15 cellular contexts compared by ENCODE assay signal in genomic region chr4:10977534-10977933, GRCh38.
A peak's percentile ranks its signal among the peaks of the same experiment; 100 is the strongest.
DNase-seq lines count a peak whose midpoint lies in the region; ATAC-seq, FAIRE-seq and TF ChIP-seq lines count a peak whose summit lies in the region.
"Had no signal": no experiment of that assay in that cellular context is flagged by ENCODE, and none has a peak within 500 bp of the region (broad histone marks: within the 10 kb centered on the region; RNA-seq: fewer than 3 reads in every experiment).

No MANE protein-coding gene starts in this region.

- H3K4me3 ChIP-seq in mesendoderm (ENCODE audit: low read length) (no peak overlapping the region), right atrium auricular region (no peak overlapping the region)
- H3K4me3 ChIP-seq: GM23248, psoas muscle had no signal

- ATAC-seq in GM18909 (IDR thresholded peaks at IDR 0.05; ENCODE audit: poor library complexity, unreplicated experiment) (peak; percentile 91), GM21825 (IDR thresholded peaks at IDR 0.05; ENCODE audit: unreplicated experiment) (peak; percentile 93), HG03378 (IDR thresholded peaks at IDR 0.05; ENCODE audit: unreplicated experiment) (peak; percentile 87)
- ATAC-seq: psoas muscle had no signal

- H3K18ac ChIP-seq in mesendoderm (ENCODE audit: low read length): no peak overlapping the region

- H2AK5ac ChIP-seq in mesendoderm (ENCODE audit: low read length): no peak overlapping the region

- H3K23ac ChIP-seq in mesendoderm (ENCODE audit: low read length): no peak overlapping the region

- H3K56ac ChIP-seq in mesendoderm (ENCODE audit: low read length): no peak overlapping the region

- H3K27me3 ChIP-seq in mesendoderm (ENCODE audit: insufficient read depth, low read length, poor library complexity) (no peaks in the 10 kb centered on the region), right atrium auricular region (no peaks in the 10 kb centered on the region)

- no peaks in the 10 kb centered on the region for H3K9me3 ChIP-seq in right atrium auricular region
- H3K9me3 ChIP-seq: psoas muscle had no signal

- H3K4me1 ChIP-seq in mesendoderm (ENCODE audit: control insufficient read depth, low read depth, low read length): no peaks in the 10 kb centered on the region
- H3K4me1 ChIP-seq in right atrium auricular region: no peaks in the 10 kb centered on the region
- H3K4me1 ChIP-seq: psoas muscle had no signal

- H3K4ac ChIP-seq in mesendoderm (ENCODE audit: low read depth, low read length): no peak overlapping the region

- H3K36me3 ChIP-seq in mesendoderm (ENCODE audit: control insufficient read depth, insufficient read depth, low read length): no peaks in the 10 kb centered on the region
- no peaks in the 10 kb centered on the region for H3K36me3 ChIP-seq in right atrium auricular region

- H2BK120ac ChIP-seq in mesendoderm (ENCODE audit: low read depth, low read length): peak overlapping the region; percentile 68

- H4K5ac ChIP-seq in mesendoderm (ENCODE audit: low read length): no peak overlapping the region

- FAIRE-seq in D721Med (lab: Jason Lieb, UNC): no peak
- FAIRE-seq: endothelial cell of umbilical vein had no signal

- H2BK15ac ChIP-seq in mesendoderm (replicated peaks; ENCODE audit: low read depth): no peak overlapping the region

- DNase-seq in mesendoderm (no peak), right atrium auricular region (ENCODE audit: low spot score) (no peak), NK-92 (lab: John Stamatoyannopoulos, UW; ENCODE audit: unreplicated experiment) (no peak), D721Med (ENCODE audit: insufficient read length, low spot score) (no peak)
- DNase-seq in activated T-cell treated with anti-CD3 and anti-CD28 coated beads, Interleukin-2, amount 50 U/mL, for 48 hours: no peak
- DNase-seq: CD4-positive, CD25-positive, alpha-beta regulatory T cell; GM23248; NCI-H1105 treated with DMSO at 0.1 percent for 48 hours; NCI-H524; psoas muscle; stimulated activated CD4-positive, alpha-beta T cell treated with anti-CD3 and anti-CD28 coated beads, Interleukin-2, amount 100 ng/mL, for 48 hours had no signal

- TF ChIP-seq CTCF in right atrium auricular region (IDR thresholded peaks at IDR 0.05): no peak
- no peak for TF ChIP-seq CTCF in D721Med (IDR thresholded peaks at IDR 0.05; ENCODE audit: insufficient read depth, missing control alignments)

- no peaks in the 10 kb centered on the region for H3K79me1 ChIP-seq in mesendoderm (ENCODE audit: low read length)

- no peaks in the 10 kb centered on the region for H3K79me2 ChIP-seq in mesendoderm (ENCODE audit: control insufficient read depth, insufficient read depth, low read length)

- H4K8ac ChIP-seq in mesendoderm (ENCODE audit: low read depth, low read length): no peak overlapping the region

- no CpG with 5 or more reads among the region's 2 CpGs for WGBS in mesendoderm (ENCODE audit: extremely low coverage, insufficient coverage, low lambda C conversion rate)

- H3K9ac ChIP-seq in mesendoderm (ENCODE audit: low read length): no peak overlapping the region
- H3K9ac ChIP-seq: GM23248 had no signal

- no peak overlapping the region for H3K27ac ChIP-seq in mesendoderm (ENCODE audit: low read depth, low read length)
- no peak overlapping the region for H3K27ac ChIP-seq in right atrium auricular region
- H3K27ac ChIP-seq: GM23248, psoas muscle had no signal

- no peak overlapping the region for H3K4me2 ChIP-seq in mesendoderm (ENCODE audit: low read length)

- no peak overlapping the region for H2BK5ac ChIP-seq in mesendoderm (ENCODE audit: low read length)
